ENCODE assay signal across 30 cellular contexts in genomic region chr3:181432992-181433391, GRCh38.
"Had no signal": no experiment of that assay in that cellular context is flagged by ENCODE, and none has a peak within 500 bp of the region (broad histone marks: within the 10 kb centered on the region; RNA-seq: fewer than 3 reads in every experiment).

No MANE protein-coding gene starts in this region.

- H3K9me3 ChIP-seq: adrenal gland, body of pancreas, breast epithelium had no signal

- H3K4me3 ChIP-seq: adrenal gland, body of pancreas, breast epithelium had no signal

- DNase-seq: activated B cell treated with CpG ODN at 0.5 μM for 24 hours; activated CD4-positive, alpha-beta memory T cell treated with anti-CD3 and anti-CD28 coated beads for 36 hours; activated CD4-positive, alpha-beta T cell treated with anti-CD3 and anti-CD28 coated beads for 4 hours; activated CD4-positive, alpha-beta T cell treated with anti-CD3 and anti-CD28 coated beads, Interleukin-2, amount 10 ng/mL, durations not matched to agents 24 days and 14 days; activated CD4-positive, alpha-beta T cell treated with anti-CD3 and anti-CD28 coated beads, Interleukin-2, amount 50 U/mL, for 1 hour; activated CD4-positive, alpha-beta T cell treated with anti-CD3 and anti-CD28 coated beads, Interleukin-2, amount 50 U/mL, for 4 hours; activated CD4-positive, CD25-positive, alpha-beta regulatory T cell treated with anti-CD3 and anti-CD28 coated beads, Interleukin-2, amount 50 U/mL, for 72 hours; activated CD8-positive, alpha-beta memory T cell treated with anti-CD3 and anti-CD28 coated beads, Interleukin-2, amount 50 U/mL, for 4 hours; activated CD8-positive, alpha-beta T cell treated with anti-CD3 and anti-CD28 coated beads for 36 hours; activated effector memory CD4-positive, alpha-beta T cell treated with anti-CD3 and anti-CD28 coated beads, Interleukin-2, amount 50 U/mL, for 16 hours; activated gamma-delta T cell treated with Interleukin-2 at 50 U/mL for 16 hours; activated naive CD4-positive, alpha-beta T cell; activated naive CD4-positive, alpha-beta T cell treated with anti-CD3 and anti-CD28 coated beads for 36 hours; activated naive CD4-positive, alpha-beta T cell treated with anti-CD3 and anti-CD28 coated beads, Interleukin-2, amount 50 U/mL, for 16 hours; activated naive CD8-positive, alpha-beta T cell treated with anti-CD3 and anti-CD28 coated beads for 36 hours; activated T-cell treated with anti-CD3 and anti-CD28 coated beads for 4 hours; activated T-cell treated with anti-CD3 and anti-CD28 coated beads, Interleukin-2, amount 50 U/mL, for 1 hour; activated T-cell treated with anti-CD3 and anti-CD28 coated beads, Interleukin-2, amount 50 U/mL, for 4 hours; activated T-cell treated with anti-CD3 and anti-CD28 coated beads, Interleukin-2, amount 50 U/mL, for 72 hours; adrenal gland; amniotic stem cell; aorta; body of pancreas; brain microvascular endothelial cell; cerebellar nuclear complex; T-helper 1 cell; T-helper 2 cell; T-helper 9 cell had no signal

- H3K36me3 ChIP-seq: adrenal gland, brain microvascular endothelial cell, breast epithelium had no signal

- H3K4me1 ChIP-seq: adrenal gland, body of pancreas, breast epithelium had no signal

- H3K27ac ChIP-seq: adrenal gland, body of pancreas, brain microvascular endothelial cell, breast epithelium, VCaP had no signal
